ENCODE assay signal across 8 cellular contexts in genomic region chr11:85685131-85685819, GRCh38. TPM values are rescaled to one million over a fixed set of nuclear protein-coding genes. Genes with fewer than 3 reads are reported as not detected.
DNase-seq lines count a peak whose midpoint lies in the region; ATAC-seq and TF ChIP-seq lines count a peak whose summit lies in the region.
"Had no signal": no experiment of that assay in that cellular context is flagged by ENCODE, and none has a peak within 500 bp of the region (broad histone marks: within the 10 kb centered on the region; RNA-seq: fewer than 3 reads in every experiment).

No MANE protein-coding gene starts in this region.

- no peak for TF ChIP-seq POLR2A in spleen (IDR thresholded peaks at IDR 0.05)

- H3K9me3 ChIP-seq in spleen: no peaks in the 10 kb centered on the region

- no peak for ATAC-seq in HG03097 (IDR thresholded peaks at IDR 0.05; ENCODE audit: low FRiP score, unreplicated experiment)
- ATAC-seq: activated CD8-positive, alpha-beta T cell treated with anti-CD3 and anti-CD28 coated beads, Interleukin-2, amount 10 ng/mL, durations not matched to agents 7 days and 5 days had no signal

- H3K27me3 ChIP-seq in spleen (replicated peaks in 1 of 7): no peaks in the 10 kb centered on the region

- H3K4me3 ChIP-seq in foreskin fibroblast (ENCODE audit: low read depth in 1 of 2, low read length in 2 of 2): peak overlapping the region; percentile 43 to 52
- peak overlapping the region in 4 of 8 donors; percentile 15 to 41 (median 21) for H3K4me3 ChIP-seq in spleen

- WGBS in spleen, 5 donors: 77 to 83% (median 79%) methylated on average over 15 of the region's 15 CpGs

- in situ Hi-C loops in G401 (cut with HindIII; ENCODE audit: low sequenced_read_pairs): no loop called here

- H3K27ac ChIP-seq in spleen: peak overlapping the region in 5 of 8 donors; percentile 31 to 63 (median 55)

- DNase-seq in NCI-H510A treated with DMSO at 0.1 percent for 48 hours (lab: John Stamatoyannopoulos, UW) (peak; percentile 55), foreskin fibroblast (peak; percentile 30 to 58), spleen (peak; percentile 54), iPS-NIHi11 (ENCODE audit: low spot score) (no peak), G401 (ENCODE audit: low spot score) (no peak)
- DNase-seq: activated CD8-positive, alpha-beta T cell treated with anti-CD3 and anti-CD28 coated beads, Interleukin-2, amount 10 ng/mL, durations not matched to agents 7 days and 5 days had no signal

- peaks cover 0 to 25% (median 2%) of the 10 kb centered on the region in 6 donors for H3K4me1 ChIP-seq in spleen

- TF ChIP-seq CTCF in foreskin fibroblast (IDR thresholded peaks at IDR 0.05; ENCODE audit: low read depth, low read length) (no peak), spleen (IDR thresholded peaks at IDR 0.05 in 8 of 11, conservative IDR thresholded peaks at IDR 0.05 in 3 of 11) (no peak)

- intact Hi-C loops in spleen (cut with DNase I; ENCODE audit: low total_unique reads): no loop called here

- H3K36me3 ChIP-seq in spleen: no peaks in the 10 kb centered on the region

RNA-seq across cellular contexts. Expression of gene CCDC89, which starts 0.7 kb away (rescaled TPM):
- 1 to 10 TPM in 4 of 7 donors, under 1 TPM in 3; 0.44 to 4.3 (median 1.3) TPM for total RNA-seq in spleen
- polyA plus RNA-seq in spleen: under 1 TPM; 0.11 to 0.21 (median 0.16) TPM
- total RNA-seq in G401 (2014; rRNA removed; shearing (Covaris generic)): 8.6 and 10.7 TPM in 2 replicates

RNA-seq across cellular contexts. Expression of gene CREBZF, which starts 20.3 kb away (rescaled TPM):
- 100 to 1,000 TPM in 1 of 7 donors, 10 to 100 TPM in 6; 51.4 to 111 (median 58.6) TPM for total RNA-seq in spleen
- polyA plus RNA-seq in spleen: 10 to 100 TPM; 24.3 to 40.8 (median 28.3) TPM
- total RNA-seq in G401 (2014; rRNA removed; shearing (Covaris generic)): 28.1 and 33.9 TPM in 2 replicates

RNA-seq across cellular contexts. Expression of gene TMEM126A, which starts 37.5 kb away (rescaled TPM):
- 10 to 100 TPM; 14.6 to 21.4 (median 18.9) TPM for total RNA-seq in spleen
- polyA plus RNA-seq in spleen: 10 to 100 TPM; 39.3 to 47.6 (median 45.5) TPM
- 12.5 and 29.9 TPM in 2 replicates for total RNA-seq in G401 (2014; rRNA removed; shearing (Covaris generic))

RNA-seq across cellular contexts. Expression of gene TMEM126B, which starts 56.9 kb away (rescaled TPM):
- total RNA-seq in spleen: 10 to 100 TPM; 32.5 to 60.5 (median 44.4) TPM
- polyA plus RNA-seq in spleen: 10 to 100 TPM; 63.6 to 84.0 (median 80.7) TPM
- total RNA-seq in G401 (2014; rRNA removed; shearing (Covaris generic)): 124 and 163 TPM in 2 replicates

RNA-seq across cellular contexts. Expression of gene DLG2, which starts 58.1 kb away (rescaled TPM):
- total RNA-seq in spleen: 10 to 100 TPM in 3 of 7 donors, 1 to 10 TPM in 4; 5.8 to 12.7 (median 9.4) TPM
- polyA plus RNA-seq in spleen: under 1 TPM; 0.43 to 0.67 (median 0.50) TPM
- total RNA-seq in G401 (2014; rRNA removed; shearing (Covaris generic)): 3.8 and 6.6 TPM in 2 replicates
- total RNA-seq: M059J had no signal

Comparison
In these comparisons a context has a peak if more than half of its experiments do, and no peak if none do; other contexts are left out.
1. DNase-seq: peak in NCI-H510A treated with DMSO at 0.1 percent for 48 hours (single experiment), foreskin fibroblast (2 of 2) and spleen (single experiment); none in iPS-NIHi11 (single experiment) and G401 (single experiment).